ENCODE assay signal across 1 cellular context in the genomic region with DNA sequence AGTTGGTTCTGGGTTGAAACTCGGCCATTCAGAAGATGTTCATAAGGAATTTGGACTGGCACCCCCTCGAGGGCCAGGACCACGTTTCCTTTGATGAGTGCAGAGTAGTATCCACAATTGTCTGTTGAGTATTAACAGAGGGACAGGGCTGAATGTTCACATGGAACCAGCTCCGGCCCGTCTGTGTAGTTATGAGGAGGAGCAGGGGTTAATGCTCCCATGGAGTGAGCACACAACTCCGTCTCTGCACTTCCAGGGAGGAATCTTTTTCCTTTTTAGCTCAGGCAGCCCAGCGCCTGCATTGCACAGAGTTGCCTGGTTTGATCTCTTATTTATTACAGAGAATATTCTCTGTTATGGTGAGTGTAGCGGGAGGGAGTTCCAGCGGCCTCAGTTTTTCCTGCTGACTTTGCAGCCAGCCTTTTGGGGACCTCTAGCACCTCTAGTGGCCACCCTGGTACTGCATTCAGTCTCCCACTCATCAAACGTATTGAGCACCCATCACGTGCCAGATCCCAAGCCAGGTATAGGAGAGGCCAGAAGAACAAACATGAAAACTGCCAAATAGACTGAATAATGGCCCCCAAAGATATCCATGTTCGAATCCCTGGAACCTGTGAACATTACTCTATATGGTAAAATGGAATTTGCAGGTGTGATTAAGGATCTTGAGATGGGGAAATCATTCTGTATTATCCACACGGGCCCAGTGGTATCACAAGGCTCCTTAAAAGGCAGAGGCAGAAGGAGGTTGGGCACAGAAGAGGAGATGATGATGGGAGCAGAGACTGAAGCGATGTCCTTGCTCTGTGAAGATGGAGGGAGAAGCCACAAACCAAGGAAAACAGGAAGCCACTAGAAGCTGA.
A peak's percentile ranks its signal among the peaks of the same experiment; 100 is the strongest.
TF ChIP-seq lines count a peak whose summit lies in the region.

No MANE protein-coding gene starts in this region.

TF ChIP-seq in A549, 52 proteins besides CTCF, POLR2A, EP300 and RAD21 (continued from another document):
- TF ChIP-seq HEYL (CRISPR knock-in tag; IDR thresholded peaks at IDR 0.05): no peak
- TF ChIP-seq RFX5 (IDR thresholded peaks at IDR 0.05): no peak
- TF ChIP-seq SREBF2 (IDR thresholded peaks at IDR 0.05): no peak
- TF ChIP-seq MAZ (IDR thresholded peaks at IDR 0.05; ENCODE audit: borderline replicate concordance, low read depth, low read length): no peak
- TF ChIP-seq FOSB (CRISPR knock-in tag; IDR thresholded peaks at IDR 0.05): no peak
- TF ChIP-seq HOXB5 (CRISPR knock-in tag; IDR thresholded peaks at IDR 0.05): no peak
- no peak for TF ChIP-seq EHF (CRISPR knock-in tag; IDR thresholded peaks at IDR 0.05)
- TF ChIP-seq, protein P1, sequence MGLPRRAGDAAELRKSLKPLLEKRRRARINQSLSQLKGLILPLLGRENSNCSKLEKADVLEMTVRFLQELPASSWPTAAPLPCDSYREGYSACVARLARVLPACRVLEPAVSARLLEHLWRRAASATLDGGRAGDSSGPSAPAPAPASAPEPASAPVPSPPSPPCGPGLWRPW (IDR thresholded peaks at IDR 0.05): no peak
- TF ChIP-seq CHD2 (IDR thresholded peaks at IDR 0.05; ENCODE audit: low read length, partially characterized antibody): no peak
- TF ChIP-seq MAFK (IDR thresholded peaks at IDR 0.05; ENCODE audit: partially characterized antibody): peak; percentile 87
- no peak for TF ChIP-seq RNF2 (IDR thresholded peaks at IDR 0.05; ENCODE audit: borderline replicate concordance, low read depth)
